In the genomic region with DNA sequence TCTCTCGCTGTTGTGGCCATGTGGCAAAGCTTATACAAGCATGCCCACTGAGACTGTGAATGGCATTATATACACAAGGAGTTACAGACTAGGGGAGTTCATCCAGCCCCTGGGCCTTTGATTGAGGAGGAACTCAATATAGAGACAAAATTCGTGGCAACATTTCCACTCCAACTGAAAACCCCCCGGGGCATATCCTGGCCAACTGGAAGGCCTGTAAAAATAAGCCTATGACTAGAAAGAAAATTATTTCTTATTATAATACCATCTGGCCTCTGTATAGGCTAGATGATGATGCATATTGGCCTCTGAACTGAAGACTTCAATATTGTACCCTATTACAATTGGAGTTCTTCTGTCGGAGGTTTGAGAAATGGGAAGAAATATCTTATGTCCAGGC, we compare ENCODE assay signal across 23 cellular contexts.
"Had no signal": no experiment of that assay in that cellular context is flagged by ENCODE, and none has a peak within 500 bp of the region (broad histone marks: within the 10 kb centered on the region; RNA-seq: fewer than 3 reads in every experiment).

No MANE protein-coding gene starts in this region.

- H3K27me3 ChIP-seq: foreskin keratinocyte, neural progenitor cell, right atrium auricular region, tibial nerve, upper lobe of right lung, uterus had no signal

- H3K27ac Mint-ChIP-seq: memory B cell; mesothelial cell of epicardium; naive B cell; nephron; neural progenitor cell; stimulated activated memory B cell treated with anti-CD40 and anti-IgM and Interleukin-4, amounts not matched to agents 10 μg/mL and 1 μg/mL and 100 μg/mL, for 72 hours had no signal

- DNase-seq: effector memory CD4-positive, alpha-beta T cell; foreskin keratinocyte; hypothalamus; mucosa of descending colon; naive B cell; stimulated activated CD4-positive, alpha-beta T cell treated with anti-CD3 and anti-CD28 coated beads, Interleukin-4, amount 100 ng/mL, for 4 hours; stimulated activated naive CD8-positive, alpha-beta T cell treated with anti-CD3 and anti-CD28 coated beads, Interleukin-15, Interleukin-2, amounts not matched to agents 100 U/mL and 50 U/mL, for 24 hours; upper lobe of right lung; uterus had no signal

- H3K36me3 ChIP-seq: neural progenitor cell, prostate gland, right atrium auricular region, thoracic aorta, tibial nerve, upper lobe of right lung, uterus had no signal

- H3K27me3 Mint-ChIP-seq: memory B cell; naive B cell; stimulated activated memory B cell treated with anti-CD40 and anti-IgM and Interleukin-4, amounts not matched to agents 10 μg/mL and 1 μg/mL and 100 μg/mL, for 72 hours had no signal

- H3K4me3 ChIP-seq: coronary artery, lung, mucosa of descending colon, neural progenitor cell, prostate gland, right atrium auricular region, thoracic aorta, tibial nerve, upper lobe of right lung, uterus had no signal

- H3K27ac ChIP-seq: coronary artery, epithelial cell of prostate, foreskin keratinocyte, neural progenitor cell, prostate gland, right atrium auricular region, thoracic aorta, tibial nerve, upper lobe of right lung, uterus had no signal

- H3K36me3 Mint-ChIP-seq: neural progenitor cell; stimulated activated memory B cell treated with anti-CD40 and anti-IgM and Interleukin-4, amounts not matched to agents 10 μg/mL and 1 μg/mL and 100 μg/mL, for 72 hours had no signal

- H3K4me1 ChIP-seq: foreskin keratinocyte, prostate gland, tibial nerve, upper lobe of right lung, uterus had no signal

- ATAC-seq: esophagus mucosa; foreskin keratinocyte; mucosa of descending colon; sciatic nerve; stimulated activated memory B cell treated with anti-CD40 and anti-IgM and Interleukin-4, amounts not matched to agents 10 μg/mL and 1 μg/mL and 100 μg/mL, for 72 hours; stimulated activated naive CD8-positive, alpha-beta T cell treated with anti-CD3 and anti-CD28 coated beads, Interleukin-15, Interleukin-2, amounts not matched to agents 100 U/mL and 50 U/mL, for 24 hours; upper lobe of right lung had no signal

- H3K4me3 Mint-ChIP-seq: memory B cell; mesothelial cell of epicardium; naive B cell; nephron; neural progenitor cell; stimulated activated memory B cell treated with anti-CD40 and anti-IgM and Interleukin-4, amounts not matched to agents 10 μg/mL and 1 μg/mL and 100 μg/mL, for 72 hours had no signal

- H3K9me3 ChIP-seq: prostate gland, right atrium auricular region, thoracic aorta, upper lobe of right lung, uterus had no signal

- H3K4me1 Mint-ChIP-seq: memory B cell; naive B cell; nephron; neural progenitor cell; stimulated activated memory B cell treated with anti-CD40 and anti-IgM and Interleukin-4, amounts not matched to agents 10 μg/mL and 1 μg/mL and 100 μg/mL, for 72 hours had no signal
